17 cellular contexts compared by ENCODE assay signal in genomic region chr7:50348469-50349162, GRCh38. TPM values are rescaled to one million over a fixed set of nuclear protein-coding genes. Genes with fewer than 3 reads are reported as not detected.
DNase-seq lines count a peak whose midpoint lies in the region; ATAC-seq and TF ChIP-seq lines count a peak whose summit lies in the region.
"Had no signal": no experiment of that assay in that cellular context is flagged by ENCODE, and none has a peak within 500 bp of the region (broad histone marks: within the 10 kb centered on the region; RNA-seq: fewer than 3 reads in every experiment).

No MANE protein-coding gene starts in this region.

- H3K4me1 Mint-ChIP-seq in T-helper 1 cell treated with Interleukin-12 subunit alpha and Interleukin-12 subunit beta and Interleukin-4 antibody, amounts not matched to agents 30 μg/mL and 1 μg/mL, for 36 hours (ENCODE audit: low read depth), result peaks cover 93% of the 10 kb centered on the region
- H3K4me1 Mint-ChIP-seq in activated CD8-positive, alpha-beta T cell treated with anti-CD3 and anti-CD28 coated beads, Interleukin-2, amount 10 ng/mL, durations not matched to agents 7 days and 5 days (ENCODE audit: low read depth), result peaks cover 83% of the 10 kb centered on the region
- H3K4me1 Mint-ChIP-seq in natural killer cell, result peaks cover 91 to 96% of the 10 kb centered on the region in 2 donors

- intact Hi-C loops in natural killer cell (cut with micrococcal nuclease) (no loop called here), mammary epithelial cell (cut with micrococcal nuclease) (no loop called here)

- no TSS peak for BruUV-seq in mammary epithelial cell (replicated peaks; lab: Mats Ljungman, UMichigan)

- H3K4me1 ChIP-seq in mammary epithelial cell (ENCODE audit: insufficient read depth, low read length), result no peaks in the 10 kb centered on the region
- H3K4me1 ChIP-seq: foreskin keratinocyte, left ventricle myocardium inferior, prostate gland, suprapubic skin had no signal

- H3K27ac Mint-ChIP-seq in T-helper 1 cell treated with Interleukin-12 subunit alpha and Interleukin-12 subunit beta and Interleukin-4 antibody, amounts not matched to agents 30 μg/mL and 1 μg/mL, for 36 hours, result peak overlapping the region; percentile 97
- peak overlapping the region; percentile 89 for H3K27ac Mint-ChIP-seq in activated CD8-positive, alpha-beta T cell treated with anti-CD3 and anti-CD28 coated beads, Interleukin-2, amount 10 ng/mL, durations not matched to agents 7 days and 5 days
- no peak overlapping the region for H3K27ac Mint-ChIP-seq in natural killer cell

- no peaks in the 10 kb centered on the region for H3K36me3 ChIP-seq in mammary epithelial cell (ENCODE audit: insufficient read depth, low read length)
- H3K36me3 ChIP-seq: cardiac muscle cell, left ventricle myocardium inferior, prostate gland, suprapubic skin had no signal

- DNase-seq in T-helper 1 cell, result no peak
- peak; percentile 80 for DNase-seq in DMS79 treated with DMSO at 0.1 percent for 48 hours (lab: John Stamatoyannopoulos, UW)
- no peak for DNase-seq in activated CD8-positive, alpha-beta T cell treated with anti-CD3 and anti-CD28 coated beads, Interleukin-2, amount 10 ng/mL, durations not matched to agents 7 days and 5 days
- no peak for DNase-seq in natural killer cell
- no peak for DNase-seq in NCI-H187 treated with DMSO at 0.1 percent for 48 hours (lab: John Stamatoyannopoulos, UW)
- DNase-seq in RWPE1 (ENCODE audit: low spot score), result no peak
- no peak for DNase-seq in mammary epithelial cell
- DNase-seq: activated CD4-positive, alpha-beta T cell treated with anti-CD3 and anti-CD28 coated beads for 1 hour; foreskin keratinocyte; left ventricle myocardium inferior; NCI-H1436; NCI-H446 had no signal

- no peaks in the 10 kb centered on the region for H3K79me2 ChIP-seq in mammary epithelial cell (ENCODE audit: insufficient read depth, low read length)

- no peaks in the 10 kb centered on the region for H3K27me3 Mint-ChIP-seq in T-helper 1 cell treated with Interleukin-12 subunit alpha and Interleukin-12 subunit beta and Interleukin-4 antibody, amounts not matched to agents 30 μg/mL and 1 μg/mL, for 36 hours (ENCODE audit: low read depth)
- no peaks in the 10 kb centered on the region for H3K27me3 Mint-ChIP-seq in activated CD8-positive, alpha-beta T cell treated with anti-CD3 and anti-CD28 coated beads, Interleukin-2, amount 10 ng/mL, durations not matched to agents 7 days and 5 days (ENCODE audit: low read depth)
- H3K27me3 Mint-ChIP-seq in natural killer cell (ENCODE audit: low read depth in 2 of 2), result no peaks in the 10 kb centered on the region

- no peaks in the 10 kb centered on the region for H4K20me1 ChIP-seq in mammary epithelial cell (ENCODE audit: insufficient read depth, low read length)

- peaks cover 75% of the 10 kb centered on the region for H3K36me3 Mint-ChIP-seq in T-helper 1 cell treated with Interleukin-12 subunit alpha and Interleukin-12 subunit beta and Interleukin-4 antibody, amounts not matched to agents 30 μg/mL and 1 μg/mL, for 36 hours (ENCODE audit: low read depth)
- peaks cover 87% of the 10 kb centered on the region for H3K36me3 Mint-ChIP-seq in activated CD8-positive, alpha-beta T cell treated with anti-CD3 and anti-CD28 coated beads, Interleukin-2, amount 10 ng/mL, durations not matched to agents 7 days and 5 days (ENCODE audit: low read depth)
- H3K36me3 Mint-ChIP-seq in natural killer cell, result peaks cover 7% of the 10 kb centered on the region

- TF ChIP-seq CTCF in natural killer cell (IDR thresholded peaks at IDR 0.05) (no peak), RWPE1 (conservative IDR thresholded peaks at IDR 0.05; ENCODE audit: low read depth) (no peak), mammary epithelial cell (conservative IDR thresholded peaks at IDR 0.05 in 1 of 2, IDR thresholded peaks at IDR 0.05 in 1 of 2; ENCODE audit: extremely low read depth in 1 of 2, insufficient read depth in 1 of 2, low read depth in 1 of 2, low read length in 2 of 2) (no peak)

- ATAC-seq in activated CD8-positive, alpha-beta T cell treated with anti-CD3 and anti-CD28 coated beads, Interleukin-2, amount 10 ng/mL, durations not matched to agents 7 days and 5 days, result no peak
- ATAC-seq in natural killer cell, result no peak
- ATAC-seq: foreskin keratinocyte had no signal

- WGBS in mammary epithelial cell (ENCODE audit: low coverage, missing lambda C conversion rate), result 81% methylated on average over 8 of the region's 8 CpGs

- H3K9me3 Mint-ChIP-seq in T-helper 1 cell treated with Interleukin-12 subunit alpha and Interleukin-12 subunit beta and Interleukin-4 antibody, amounts not matched to agents 30 μg/mL and 1 μg/mL, for 36 hours, result no peaks in the 10 kb centered on the region
- no peaks in the 10 kb centered on the region for H3K9me3 Mint-ChIP-seq in activated CD8-positive, alpha-beta T cell treated with anti-CD3 and anti-CD28 coated beads, Interleukin-2, amount 10 ng/mL, durations not matched to agents 7 days and 5 days (ENCODE audit: insufficient read depth)
- no peaks in the 10 kb centered on the region for H3K9me3 Mint-ChIP-seq in natural killer cell

- H2AFZ ChIP-seq in mammary epithelial cell (ENCODE audit: low read depth, low read length), result no peak overlapping the region

- no peak overlapping the region for H3K4me3 ChIP-seq in mammary epithelial cell (replicated peaks in 1 of 3; ENCODE audit: insufficient read depth in 1 of 3, low read depth in 2 of 3, low read length in 3 of 3)
- H3K4me3 ChIP-seq: cardiac muscle cell, left ventricle myocardium inferior, prostate gland, suprapubic skin had no signal

- H3K4me2 ChIP-seq in mammary epithelial cell (ENCODE audit: insufficient read depth, low read depth, low read length), result no peak overlapping the region

- H3K9me3 ChIP-seq in mammary epithelial cell (replicated peaks; ENCODE audit: insufficient read depth, low read length), result no peaks in the 10 kb centered on the region
- H3K9me3 ChIP-seq: left ventricle myocardium inferior, prostate gland, suprapubic skin had no signal

- POLR2A ChIA-PET in activated CD8-positive, alpha-beta T cell treated with anti-CD3 and anti-CD28 coated beads, Interleukin-2, amount 10 ng/mL, durations not matched to agents 7 days and 5 days (lab: Charles Lee), result interaction anchor here (1.4 to 9.6 kb wide), 6 partner anchors 8 to 40 kb away, joined by 3 to 128 read pairs (median 37); partner anchors contain the start of gene IKZF1
- POLR2A ChIA-PET in RWPE1 (lab: Yijun Ruan, JAX; ENCODE audit: low non-redundant PET), result no interaction called here

- H3K4me3 Mint-ChIP-seq in T-helper 1 cell treated with Interleukin-12 subunit alpha and Interleukin-12 subunit beta and Interleukin-4 antibody, amounts not matched to agents 30 μg/mL and 1 μg/mL, for 36 hours, result peak overlapping the region; percentile 79
- H3K4me3 Mint-ChIP-seq in activated CD8-positive, alpha-beta T cell treated with anti-CD3 and anti-CD28 coated beads, Interleukin-2, amount 10 ng/mL, durations not matched to agents 7 days and 5 days, result peak overlapping the region; percentile 70
- peak overlapping the region; percentile 40 for H3K4me3 Mint-ChIP-seq in natural killer cell

- in situ Hi-C loops in mammary epithelial cell (cut with MboI; ENCODE audit: low sequenced_read_pairs in 2 of 2), result no loop called here

- dilution Hi-C loops in mammary epithelial cell (cut with HindIII; ENCODE audit: low sequenced_read_pairs), result no loop called here

- peaks cover 4% of the 10 kb centered on the region for H3K27me3 ChIP-seq in mammary epithelial cell (ENCODE audit: insufficient read depth, low read length)
- H3K27me3 ChIP-seq: cardiac muscle cell, suprapubic skin had no signal

- no peak overlapping the region for H3K9ac ChIP-seq in mammary epithelial cell (ENCODE audit: insufficient read depth, low read length)

- H3K27ac ChIP-seq in RWPE1 (no peak overlapping the region), mammary epithelial cell (ENCODE audit: insufficient read depth, low read depth, low read length) (no peak overlapping the region)
- H3K27ac ChIP-seq: cardiac muscle cell, foreskin keratinocyte, left ventricle myocardium inferior, prostate gland, suprapubic skin had no signal

- CTCF ChIA-PET in activated CD8-positive, alpha-beta T cell treated with anti-CD3 and anti-CD28 coated beads, Interleukin-2, amount 10 ng/mL, durations not matched to agents 7 days and 5 days (lab: Charles Lee), result interaction anchor here (0.8 to 18.7 kb wide), 6 partner anchors 8 to 36 kb away, joined by 3 to 322 read pairs (median 12); no protein-coding TSS in a partner anchor
- CTCF ChIA-PET in RWPE1 (lab: Yijun Ruan, JAX), result interaction anchor here (0.6 to 0.7 kb wide), 2 partner anchors 84 to 143 kb away, joined by 3 read pairs; no protein-coding TSS in a partner anchor
- CTCF ChIA-PET in mammary epithelial cell (lab: Charles Lee; ENCODE audit: low non-redundant PET), result no interaction called here

RNA-seq across cellular contexts. Expression of gene IKZF1, which starts 44.1 kb away (rescaled TPM):
- 100 to 1,000 TPM; 370 to 374 TPM for total RNA-seq in activated CD8-positive, alpha-beta T cell treated with anti-CD3 and anti-CD28 coated beads, Interleukin-2, amount 10 ng/mL, durations not matched to agents 7 days and 5 days
- total RNA-seq in natural killer cell, result 100 to 1,000 TPM; 294 to 391 (median 350) TPM
- total RNA-seq in mammary epithelial cell, result not detected
- 0.01 TPM for polyA plus RNA-seq in mammary epithelial cell
- not detected for polyA minus RNA-seq in mammary epithelial cell
- total RNA-seq: foreskin keratinocyte, myocyte had no signal
- polyA plus RNA-seq: cardiac muscle cell, foreskin keratinocyte had no signal

Comparison
In these comparisons a context has a peak if more than half of its experiments do, and no peak if none do; other contexts are left out.
1. H3K27ac Mint-ChIP-seq: peak in T-helper 1 cell treated with Interleukin-12 subunit alpha and Interleukin-12 subunit beta and Interleukin-4 antibody, amounts not matched to agents 30 μg/mL and 1 μg/mL, for 36 hours (single experiment) and activated CD8-positive, alpha-beta T cell treated with anti-CD3 and anti-CD28 coated beads, Interleukin-2, amount 10 ng/mL, durations not matched to agents 7 days and 5 days (single experiment); none in natural killer cell (0 of 2).
2. RNA of gene IKZF1, which starts 44.1 kb away (total RNA-seq): 370 to 374 TPM in activated CD8-positive, alpha-beta T cell treated with anti-CD3 and anti-CD28 coated beads, Interleukin-2, amount 10 ng/mL, durations not matched to agents 7 days and 5 days and 294 to 391 TPM in natural killer cell; not detected in mammary epithelial cell; every median in the first group is over 100 times any median in the second.
3. Peak in every context shown above with its lines, with median percentiles within 50 percentile points of each other: H3K4me3 Mint-ChIP-seq.